8 cellular contexts compared by ENCODE assay signal in the genomic region with DNA sequence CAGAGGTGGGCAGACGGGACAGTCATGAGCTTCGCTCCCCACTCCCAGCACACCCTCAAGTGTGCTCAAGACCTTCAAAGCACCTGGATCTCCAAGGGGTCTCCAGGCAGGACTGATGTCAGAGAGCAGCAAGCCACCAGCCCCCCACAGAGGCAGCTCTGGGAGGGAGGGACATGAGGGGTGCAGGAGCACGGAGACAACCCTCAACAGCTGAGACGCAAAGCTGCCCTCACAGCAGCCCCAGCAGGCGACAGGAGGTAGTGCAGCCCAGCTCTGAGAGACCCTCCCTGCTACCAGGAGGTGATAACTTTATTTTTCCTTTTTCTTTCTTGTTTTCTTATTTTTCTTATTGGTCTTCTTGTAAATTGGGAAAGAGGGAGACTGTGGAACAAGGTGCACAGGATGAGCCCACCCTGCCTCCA. TPM values are rescaled to one million over a fixed set of nuclear protein-coding genes. Genes with fewer than 3 reads are reported as not detected.
DNase-seq lines count a peak whose midpoint lies in the region; ATAC-seq, FAIRE-seq and TF ChIP-seq lines count a peak whose summit lies in the region.

No MANE protein-coding gene starts in this region.

- H3K4me3 ChIP-seq in MM.1S (ENCODE audit: low read length) (no peak overlapping the region), pancreas (no peak overlapping the region), colonic mucosa (no peak overlapping the region)

- H3K9ac ChIP-seq in MM.1S (ENCODE audit: low read length) (no peak overlapping the region), colonic mucosa (ENCODE audit: low read depth in 2 of 2, low read length in 2 of 2) (no peak overlapping the region)

- peaks cover 21% of the 10 kb centered on the region for H3K36me3 Mint-ChIP-seq in endothelial cell (ENCODE audit: low read depth, unreplicated experiment)

- FAIRE-seq in pancreas (lab: Jason Lieb, UNC) = no peak

- DNase-seq in DMS 273 (lab: John Stamatoyannopoulos, UW; ENCODE audit: unreplicated experiment) (peak; percentile 57), DMS 273 treated with DMSO at 0.1 percent for 48 hours (lab: John Stamatoyannopoulos, UW) (no peak), MM.1S (no peak), endothelial cell (ENCODE audit: low spot score) (no peak), pancreas (peak in 2 of 6 donors; percentile 29 to 50), colonic mucosa (no peak), amniotic stem cell (lab: John Stamatoyannopoulos, UW) (no peak)

- H3K27me3 Mint-ChIP-seq in endothelial cell (ENCODE audit: unreplicated experiment) = peaks cover 14% of the 10 kb centered on the region

- no peak overlapping the region for H3K4me2 ChIP-seq in MM.1S (ENCODE audit: low read depth, low read length)

- H3K27me3 ChIP-seq in MM.1S (replicated peaks; ENCODE audit: insufficient read depth, low read length) (no peaks in the 10 kb centered on the region), pancreas (no peaks in the 10 kb centered on the region), colonic mucosa (no peaks in the 10 kb centered on the region)

- WGBS in pancreas, 2 donors = 90 to 100% methylated on average over 5 of the region's 5 CpGs

- H3K4me3 Mint-ChIP-seq in endothelial cell (ENCODE audit: unreplicated experiment) = peak overlapping the region; percentile 62

- TF ChIP-seq CTCF in MM.1S (IDR thresholded peaks at IDR 0.05; ENCODE audit: low read length) (peak; percentile 36), endothelial cell (IDR thresholded peaks at IDR 0.05; ENCODE audit: unreplicated experiment) (peak; percentile 42), pancreas (IDR thresholded peaks at IDR 0.05) (peak in 3 of 4 donors; percentile 9 to 25 (median 15)), colonic mucosa (IDR thresholded peaks at IDR 0.05) (no peak)

- H3K79me2 ChIP-seq in MM.1S (ENCODE audit: low read length) = no peaks in the 10 kb centered on the region

- no peak overlapping the region for H2AFZ ChIP-seq in MM.1S (ENCODE audit: low read length)

- no peaks in the 10 kb centered on the region for H3K9me2 ChIP-seq in MM.1S (replicated peaks; ENCODE audit: insufficient read depth, low read length)

- ATAC-seq in pancreas = no peak
- ATAC-seq in GM18498 (IDR thresholded peaks at IDR 0.05; ENCODE audit: unreplicated experiment) = no peak

- intact Hi-C loops in pancreas (cut with DNase I) (loop anchor here in 1 of 3 donors (5.0 kb wide), 1 partner anchor 51 kb away; no protein-coding TSS in a partner anchor), colonic mucosa (cut with DNase I) (loop anchor here (10.0 kb wide), 1 partner anchor 284 kb away; no protein-coding TSS in a partner anchor)

- H3K9me3 ChIP-seq in MM.1S (replicated peaks; ENCODE audit: insufficient read depth, low read length) (no peaks in the 10 kb centered on the region), pancreas (no peaks in the 10 kb centered on the region), colonic mucosa (no peaks in the 10 kb centered on the region)

- no peaks in the 10 kb centered on the region for H3F3A ChIP-seq in MM.1S (ENCODE audit: insufficient read depth, low read length)

- peaks cover 29% of the 10 kb centered on the region for H3K4me1 Mint-ChIP-seq in endothelial cell (ENCODE audit: unreplicated experiment)

- H4K20me1 ChIP-seq in MM.1S (ENCODE audit: insufficient read depth, low read length) = no peaks in the 10 kb centered on the region

- H3K27ac ChIP-seq in MM.1S (ENCODE audit: low read length) = no peak overlapping the region
- H3K27ac ChIP-seq in pancreas = no peak overlapping the region
- H3K27ac ChIP-seq in colonic mucosa = no peak overlapping the region

- H3K9me3 Mint-ChIP-seq in endothelial cell (ENCODE audit: unreplicated experiment) = no peaks in the 10 kb centered on the region

- no peaks in the 10 kb centered on the region for H3K36me3 ChIP-seq in MM.1S (replicated peaks; ENCODE audit: insufficient read depth, low read length)
- H3K36me3 ChIP-seq in pancreas = peaks cover 0 to 6% (median 0%) of the 10 kb centered on the region in 3 donors
- H3K36me3 ChIP-seq in colonic mucosa = peaks cover 3% of the 10 kb centered on the region

- H3K4me1 ChIP-seq in MM.1S (ENCODE audit: low read length) (no peaks in the 10 kb centered on the region), pancreas (peaks cover 13 to 18% (median 17%) of the 10 kb centered on the region in 3 donors), colonic mucosa (peaks cover 3% of the 10 kb centered on the region)

- peak overlapping the region; percentile 52 for H3K27ac Mint-ChIP-seq in endothelial cell (ENCODE audit: unreplicated experiment)

RNA-seq across cellular contexts. Expression of gene SIVA1, which starts 17.9 kb away (rescaled TPM):
- total RNA-seq in endothelial cell (ENCODE audit: unreplicated experiment) (84.3 TPM), pancreas (10 to 100 TPM; 29.1 to 54.6 (median 38.8) TPM), colonic mucosa (100 to 1,000 TPM in 1 of 2 donors, 10 to 100 TPM in 1; 58.8 to 153 TPM)
- 100 to 1,000 TPM in 1 of 2 donors, 10 to 100 TPM in 1; 76.3 to 136 TPM for polyA plus RNA-seq in pancreas

RNA-seq across cellular contexts. Expression of gene AKT1, which starts 24.7 kb away (rescaled TPM):
- total RNA-seq in endothelial cell (ENCODE audit: unreplicated experiment) = 133 TPM
- 100 to 1,000 TPM in 1 of 6 donors, 10 to 100 TPM in 5; 70.0 to 102 (median 79.7) TPM for total RNA-seq in pancreas
- 100 to 1,000 TPM in 1 of 2 donors, 10 to 100 TPM in 1; 84.7 to 106 TPM for polyA plus RNA-seq in pancreas
- 100 to 1,000 TPM; 117 to 181 TPM for total RNA-seq in colonic mucosa

RNA-seq across cellular contexts. Expression of gene ZBTB42, which starts 30.0 kb away (rescaled TPM):
- total RNA-seq in endothelial cell (ENCODE audit: unreplicated experiment) (2.4 TPM), pancreas (10 to 100 TPM in 1 of 6 donors, 1 to 10 TPM in 5; 7.8 to 10.8 (median 8.5) TPM), colonic mucosa (1 to 10 TPM; 6.6 to 7.0 TPM)
- polyA plus RNA-seq in pancreas = 1 to 10 TPM; 4.1 to 7.6 TPM

RNA-seq across cellular contexts. Expression of gene ADSS1, which starts 46.8 kb away (rescaled TPM):
- total RNA-seq in endothelial cell (ENCODE audit: unreplicated experiment) (6.1 TPM), pancreas (1 to 10 TPM; 3.5 to 6.4 (median 5.0) TPM), colonic mucosa (1 to 10 TPM; 3.5 to 4.0 TPM)
- 1 to 10 TPM; 6.7 to 6.8 TPM for polyA plus RNA-seq in pancreas
